In the genomic region with DNA sequence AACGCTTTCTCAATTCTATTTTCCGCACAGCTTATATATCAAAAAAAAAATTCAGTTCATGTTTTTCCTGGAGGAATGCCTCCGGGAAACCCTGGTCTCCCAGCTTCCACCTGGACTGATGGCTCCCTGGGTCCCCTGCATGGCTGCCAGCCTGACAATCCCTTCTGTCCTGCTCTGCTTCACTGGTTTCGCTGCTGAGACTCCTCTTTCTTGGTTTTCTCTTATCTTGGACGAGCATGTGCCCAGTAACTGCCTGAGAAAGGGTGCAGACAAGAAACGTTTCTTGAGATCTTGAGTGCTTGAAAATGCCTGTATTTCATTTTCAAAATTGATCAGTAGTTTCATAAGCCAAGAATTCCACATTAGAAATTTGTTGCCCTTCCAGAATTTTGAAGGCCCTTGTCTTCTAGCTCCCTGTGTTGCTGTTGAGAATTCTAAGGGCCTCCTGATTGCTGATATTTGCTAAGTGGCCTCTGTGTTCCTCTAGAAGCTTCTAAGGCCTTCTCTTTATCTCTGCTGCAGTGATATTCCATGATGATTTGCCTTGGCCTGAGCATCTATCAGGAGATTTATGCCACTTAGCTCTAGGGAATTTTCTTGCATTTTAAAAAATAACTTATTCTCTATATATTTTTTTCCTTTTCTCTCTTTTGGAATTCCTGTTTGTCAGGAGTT, we compare ENCODE assay signal across 1 cellular context.
TF ChIP-seq lines count a peak whose summit lies in the region.

No MANE protein-coding gene starts in this region.

TF ChIP-seq in HepG2, 621 proteins besides CTCF, POLR2A, EP300 and RAD21:
- no peak for TF ChIP-seq NBN (conservative IDR thresholded peaks at IDR 0.05)
- no peak for TF ChIP-seq ELF4 (CRISPR knock-in tag; IDR thresholded peaks at IDR 0.05; ENCODE audit: borderline replicate concordance)
- TF ChIP-seq, protein P1, sequence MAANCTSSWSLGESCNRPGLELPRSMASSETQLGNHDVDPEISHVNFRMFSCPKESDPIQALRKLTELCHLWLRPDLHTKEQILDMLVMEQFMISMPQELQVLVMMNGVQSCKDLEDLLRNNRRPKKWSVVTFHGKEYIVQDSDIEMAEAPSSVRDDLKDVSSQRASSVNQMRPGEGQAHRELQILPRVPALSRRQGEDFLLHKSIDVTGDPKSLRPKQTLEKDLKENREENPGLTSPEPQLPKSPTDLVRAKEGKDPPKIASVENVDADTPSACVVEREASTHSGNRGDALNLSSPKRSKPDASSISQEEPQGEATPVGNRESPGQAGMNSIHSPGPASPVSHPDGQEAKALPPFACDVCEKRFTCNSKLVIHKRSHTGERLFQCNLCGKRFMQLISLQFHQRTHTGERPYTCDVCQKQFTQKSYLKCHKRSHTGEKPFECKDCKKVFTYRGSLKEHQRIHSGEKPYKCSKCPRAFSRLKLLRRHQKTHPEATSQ (CRISPR knock-in tag; IDR thresholded peaks at IDR 0.05; ENCODE audit: borderline replicate concordance): no peak
- no peak for TF ChIP-seq ESRRA (CRISPR knock-in tag; IDR thresholded peaks at IDR 0.05; ENCODE audit: low read depth)
- no peak for TF ChIP-seq ZNF260 (CRISPR knock-in tag; IDR thresholded peaks at IDR 0.05; ENCODE audit: borderline replicate concordance, low read depth)
- no peak for TF ChIP-seq RORA (CRISPR knock-in tag; IDR thresholded peaks at IDR 0.05)
- no peak for TF ChIP-seq ZNF615 (CRISPR knock-in tag; IDR thresholded peaks at IDR 0.05; ENCODE audit: borderline replicate concordance)
- TF ChIP-seq PHF20 (CRISPR knock-in tag; IDR thresholded peaks at IDR 0.05): no peak
- TF ChIP-seq MYC (CRISPR knock-in tag; IDR thresholded peaks at IDR 0.05; ENCODE audit: borderline replicate concordance): no peak
- TF ChIP-seq, protein P2, sequence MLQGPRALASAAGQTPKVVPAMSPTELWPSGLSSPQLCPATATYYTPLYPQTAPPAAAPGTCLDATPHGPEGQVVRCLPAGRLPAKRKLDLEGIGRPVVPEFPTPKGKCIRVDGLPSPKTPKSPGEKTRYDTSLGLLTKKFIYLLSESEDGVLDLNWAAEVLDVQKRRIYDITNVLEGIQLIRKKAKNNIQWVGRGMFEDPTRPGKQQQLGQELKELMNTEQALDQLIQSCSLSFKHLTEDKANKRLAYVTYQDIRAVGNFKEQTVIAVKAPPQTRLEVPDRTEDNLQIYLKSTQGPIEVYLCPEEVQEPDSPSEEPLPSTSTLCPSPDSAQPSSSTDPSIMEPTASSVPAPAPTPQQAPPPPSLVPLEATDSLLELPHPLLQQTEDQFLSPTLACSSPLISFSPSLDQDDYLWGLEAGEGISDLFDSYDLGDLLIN (CRISPR knock-in tag; IDR thresholded peaks at IDR 0.05; ENCODE audit: borderline replicate concordance): no peak
- TF ChIP-seq ZNF672 (CRISPR knock-in tag; IDR thresholded peaks at IDR 0.05): no peak
- TF ChIP-seq, protein P3, sequence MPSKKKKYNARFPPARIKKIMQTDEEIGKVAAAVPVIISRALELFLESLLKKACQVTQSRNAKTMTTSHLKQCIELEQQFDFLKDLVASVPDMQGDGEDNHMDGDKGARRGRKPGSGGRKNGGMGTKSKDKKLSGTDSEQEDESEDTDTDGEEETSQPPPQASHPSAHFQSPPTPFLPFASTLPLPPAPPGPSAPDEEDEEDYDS (CRISPR knock-in tag; IDR thresholded peaks at IDR 0.05): no peak
- TF ChIP-seq KLF16 (CRISPR knock-in tag; IDR thresholded peaks at IDR 0.05): no peak
- TF ChIP-seq SALL2 (CRISPR knock-in tag; IDR thresholded peaks at IDR 0.05): no peak
